1 cellular context compared by ENCODE assay signal in genomic region chr3:128198313-128198712, GRCh38.
TF ChIP-seq lines count a peak whose summit lies in the region.

No MANE protein-coding gene starts in this region.

TF ChIP-seq in HepG2, 621 proteins besides CTCF, POLR2A, EP300 and RAD21:
- TF ChIP-seq, protein P1, sequence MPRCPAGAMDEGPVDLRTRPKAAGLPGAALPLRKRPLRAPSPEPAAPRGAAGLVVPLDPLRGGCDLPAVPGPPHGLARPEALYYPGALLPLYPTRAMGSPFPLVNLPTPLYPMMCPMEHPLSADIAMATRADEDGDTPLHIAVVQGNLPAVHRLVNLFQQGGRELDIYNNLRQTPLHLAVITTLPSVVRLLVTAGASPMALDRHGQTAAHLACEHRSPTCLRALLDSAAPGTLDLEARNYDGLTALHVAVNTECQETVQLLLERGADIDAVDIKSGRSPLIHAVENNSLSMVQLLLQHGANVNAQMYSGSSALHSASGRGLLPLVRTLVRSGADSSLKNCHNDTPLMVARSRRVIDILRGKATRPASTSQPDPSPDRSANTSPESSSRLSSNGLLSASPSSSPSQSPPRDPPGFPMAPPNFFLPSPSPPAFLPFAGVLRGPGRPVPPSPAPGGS (CRISPR knock-in tag; IDR thresholded peaks at IDR 0.05): no peak
- no peak for TF ChIP-seq ZNF24 (IDR thresholded peaks at IDR 0.05)
- TF ChIP-seq SIX4 (CRISPR knock-in tag; IDR thresholded peaks at IDR 0.05): no peak
- no peak for TF ChIP-seq ZNF17 (CRISPR knock-in tag; IDR thresholded peaks at IDR 0.05)
- no peak for TF ChIP-seq HNF1A (IDR thresholded peaks at IDR 0.05; ENCODE audit: low read depth)
- no peak for TF ChIP-seq HNF1A (CRISPR knock-in tag; IDR thresholded peaks at IDR 0.05; ENCODE audit: borderline replicate concordance)
- TF ChIP-seq STAT5B (CRISPR knock-in tag; IDR thresholded peaks at IDR 0.05): no peak
- TF ChIP-seq IRF1 (CRISPR knock-in tag; IDR thresholded peaks at IDR 0.05; ENCODE audit: low read depth): no peak
- TF ChIP-seq MTF1 (CRISPR knock-in tag; IDR thresholded peaks at IDR 0.05): no peak
- TF ChIP-seq, protein P2, sequence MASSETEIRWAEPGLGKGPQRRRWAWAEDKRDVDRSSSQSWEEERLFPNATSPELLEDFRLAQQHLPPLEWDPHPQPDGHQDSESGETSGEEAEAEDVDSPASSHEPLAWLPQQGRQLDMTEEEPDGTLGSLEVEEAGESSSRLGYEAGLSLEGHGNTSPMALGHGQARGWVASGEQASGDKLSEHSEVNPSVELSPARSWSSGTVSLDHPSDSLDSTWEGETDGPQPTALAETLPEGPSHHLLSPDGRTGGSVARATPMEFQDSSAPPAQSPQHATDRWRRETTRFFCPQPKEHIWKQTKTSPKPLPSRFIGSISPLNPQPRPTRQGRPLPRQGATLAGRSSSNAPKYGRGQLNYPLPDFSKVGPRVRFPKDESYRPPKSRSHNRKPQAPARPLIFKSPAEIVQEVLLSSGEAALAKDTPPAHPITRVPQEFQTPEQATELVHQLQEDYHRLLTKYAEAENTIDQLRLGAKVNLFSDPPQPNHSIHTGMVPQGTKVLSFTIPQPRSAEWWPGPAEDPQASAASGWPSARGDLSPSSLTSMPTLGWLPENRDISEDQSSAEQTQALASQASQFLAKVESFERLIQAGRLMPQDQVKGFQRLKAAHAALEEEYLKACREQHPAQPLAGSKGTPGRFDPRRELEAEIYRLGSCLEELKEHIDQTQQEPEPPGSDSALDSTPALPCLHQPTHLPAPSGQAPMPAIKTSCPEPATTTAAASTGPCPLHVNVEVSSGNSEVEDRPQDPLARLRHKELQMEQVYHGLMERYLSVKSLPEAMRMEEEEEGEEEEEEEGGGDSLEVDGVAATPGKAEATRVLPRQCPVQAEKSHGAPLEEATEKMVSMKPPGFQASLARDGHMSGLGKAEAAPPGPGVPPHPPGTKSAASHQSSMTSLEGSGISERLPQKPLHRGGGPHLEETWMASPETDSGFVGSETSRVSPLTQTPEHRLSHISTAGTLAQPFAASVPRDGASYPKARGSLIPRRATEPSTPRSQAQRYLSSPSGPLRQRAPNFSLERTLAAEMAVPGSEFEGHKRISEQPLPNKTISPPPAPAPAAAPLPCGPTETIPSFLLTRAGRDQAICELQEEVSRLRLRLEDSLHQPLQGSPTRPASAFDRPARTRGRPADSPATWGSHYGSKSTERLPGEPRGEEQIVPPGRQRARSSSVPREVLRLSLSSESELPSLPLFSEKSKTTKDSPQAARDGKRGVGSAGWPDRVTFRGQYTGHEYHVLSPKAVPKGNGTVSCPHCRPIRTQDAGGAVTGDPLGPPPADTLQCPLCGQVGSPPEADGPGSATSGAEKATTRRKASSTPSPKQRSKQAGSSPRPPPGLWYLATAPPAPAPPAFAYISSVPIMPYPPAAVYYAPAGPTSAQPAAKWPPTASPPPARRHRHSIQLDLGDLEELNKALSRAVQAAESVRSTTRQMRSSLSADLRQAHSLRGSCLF (CRISPR knock-in tag; IDR thresholded peaks at IDR 0.05; ENCODE audit: borderline replicate concordance): no peak
- no peak for TF ChIP-seq ZNF619 (CRISPR knock-in tag; IDR thresholded peaks at IDR 0.05)
- no peak for TF ChIP-seq GLI4 (CRISPR knock-in tag; IDR thresholded peaks at IDR 0.05; ENCODE audit: borderline replicate concordance)
- no peak for TF ChIP-seq NFE2L2 (IDR thresholded peaks at IDR 0.05; ENCODE audit: low read length)
- TF ChIP-seq ZNF431 (CRISPR knock-in tag; IDR thresholded peaks at IDR 0.05; ENCODE audit: borderline replicate concordance, low read depth): no peak
- TF ChIP-seq ZNF772 (CRISPR knock-in tag; IDR thresholded peaks at IDR 0.05): no peak
- no peak for TF ChIP-seq NONO (IDR thresholded peaks at IDR 0.05)
- no peak for TF ChIP-seq NONO (CRISPR knock-in tag; conservative IDR thresholded peaks at IDR 0.05)
- no peak for TF ChIP-seq ZNF850 (CRISPR knock-in tag; conservative IDR thresholded peaks at IDR 0.05)
- TF ChIP-seq KLF6 (CRISPR knock-in tag; IDR thresholded peaks at IDR 0.05): no peak
- TF ChIP-seq BRF2 (CRISPR knock-in tag; IDR thresholded peaks at IDR 0.05): no peak
- no peak for TF ChIP-seq SP2 (CRISPR knock-in tag; IDR thresholded peaks at IDR 0.05)
